Comparison of ENCODE assay signal across 9 cellular contexts in the genomic region with DNA sequence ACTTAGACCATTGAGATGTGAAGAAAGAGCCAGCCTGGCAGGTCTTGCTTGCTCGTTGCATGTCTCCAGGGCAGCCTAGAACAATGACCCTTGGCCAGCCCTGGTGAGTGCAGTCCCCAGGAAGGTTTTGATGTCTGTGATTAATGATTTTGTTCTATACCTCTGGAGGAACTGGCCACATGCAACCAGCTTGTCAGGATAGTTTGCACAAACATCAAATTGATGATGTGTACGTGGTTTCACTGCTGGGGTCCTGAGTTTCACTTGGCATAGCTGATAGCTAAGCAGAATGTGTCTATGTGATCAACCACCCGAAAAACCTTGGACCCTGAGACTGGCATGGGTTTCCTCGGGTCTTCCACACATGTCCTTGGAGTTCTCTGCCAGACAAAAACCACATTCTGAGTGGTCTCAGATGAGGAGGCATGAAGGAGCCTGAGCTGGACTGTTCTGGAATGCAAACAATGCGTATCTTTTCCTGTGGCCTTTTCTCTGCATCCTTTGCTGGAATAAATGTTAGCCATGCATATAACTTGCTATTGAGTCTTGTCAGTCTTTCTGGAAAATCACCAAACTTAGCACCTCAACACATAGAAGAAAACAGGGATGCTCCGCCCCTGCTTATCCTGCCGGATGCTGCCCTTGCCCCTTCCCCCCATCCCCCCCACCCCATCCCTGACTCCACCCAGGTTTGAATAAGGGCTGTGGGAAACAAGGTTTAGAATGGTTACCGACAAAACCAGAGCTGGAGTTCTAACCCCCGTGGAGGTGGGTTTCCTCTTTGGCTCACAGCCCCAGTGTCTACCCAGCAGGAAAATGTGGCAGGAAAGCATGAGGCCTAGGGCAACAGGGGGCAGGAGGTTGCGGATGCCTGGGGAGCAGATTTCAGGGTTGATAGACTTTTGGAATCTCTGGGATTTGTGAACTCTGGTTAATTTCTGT. TPM values are rescaled to one million over a fixed set of nuclear protein-coding genes. Genes with fewer than 3 reads are reported as not detected.
DNase-seq lines count a peak whose midpoint lies in the region; ATAC-seq and TF ChIP-seq lines count a peak whose summit lies in the region.
"Had no signal": no experiment of that assay in that cellular context is flagged by ENCODE, and none has a peak within 500 bp of the region (broad histone marks: within the 10 kb centered on the region; RNA-seq: fewer than 3 reads in every experiment).

No MANE protein-coding gene starts in this region.

- ATAC-seq in esophagus mucosa (peak; percentile 18), HG03097 (IDR thresholded peaks at IDR 0.05; ENCODE audit: low FRiP score, unreplicated experiment) (no peak), HG03469 (IDR thresholded peaks at IDR 0.05; ENCODE audit: unreplicated experiment) (no peak)

- DNase-seq in ELR (ENCODE audit: low read depth) = peak; percentile 90
- DNase-seq in non-pigmented ciliary epithelial cell (ENCODE audit: low read depth) = peak; percentile 63
- no peak for DNase-seq in occipital lobe (lab: John Stamatoyannopoulos, UW)
- no peak for DNase-seq in stimulated activated CD4-positive, alpha-beta T cell treated with anti-CD3 and anti-CD28 coated beads, Interleukin-2, amount 100 ng/mL, for 48 hours
- DNase-seq: NCI-H2171 had no signal

TF ChIP-seq in PFSK-1, 5 proteins besides CTCF, POLR2A, EP300 and RAD21:
- TF ChIP-seq FOXP2 (optimal IDR thresholded peaks at IDR 0.05; ENCODE audit: borderline replicate concordance, extremely low read depth, extremely low read length, insufficient read depth) = peak; percentile 51
- no peak for TF ChIP-seq POLR2AphosphoS5 (IDR thresholded peaks at IDR 0.05; ENCODE audit: low read depth, low read length)
TF ChIP-seq in PFSK-1: peak in this region for 1.

RNA-seq across cellular contexts. Expression of a gene that starts 50.1 kb away (rescaled TPM):
- polyA plus RNA-seq in PFSK-1 (2012; ENCODE audit: insufficient read length, low read depth) = 5.9 TPM
- total RNA-seq in esophagus mucosa (0.68 TPM), occipital lobe (4.2 TPM)

Comparison
In these comparisons a context has a peak if more than half of its experiments do, and no peak if none do; other contexts are left out.
1. DNase-seq: peak in ELR (single experiment) and non-pigmented ciliary epithelial cell (single experiment); none in occipital lobe (single experiment) and stimulated activated CD4-positive, alpha-beta T cell treated with anti-CD3 and anti-CD28 coated beads, Interleukin-2, amount 100 ng/mL, for 48 hours (0 of 2).